14 cellular contexts compared by ENCODE assay signal in the genomic region with DNA sequence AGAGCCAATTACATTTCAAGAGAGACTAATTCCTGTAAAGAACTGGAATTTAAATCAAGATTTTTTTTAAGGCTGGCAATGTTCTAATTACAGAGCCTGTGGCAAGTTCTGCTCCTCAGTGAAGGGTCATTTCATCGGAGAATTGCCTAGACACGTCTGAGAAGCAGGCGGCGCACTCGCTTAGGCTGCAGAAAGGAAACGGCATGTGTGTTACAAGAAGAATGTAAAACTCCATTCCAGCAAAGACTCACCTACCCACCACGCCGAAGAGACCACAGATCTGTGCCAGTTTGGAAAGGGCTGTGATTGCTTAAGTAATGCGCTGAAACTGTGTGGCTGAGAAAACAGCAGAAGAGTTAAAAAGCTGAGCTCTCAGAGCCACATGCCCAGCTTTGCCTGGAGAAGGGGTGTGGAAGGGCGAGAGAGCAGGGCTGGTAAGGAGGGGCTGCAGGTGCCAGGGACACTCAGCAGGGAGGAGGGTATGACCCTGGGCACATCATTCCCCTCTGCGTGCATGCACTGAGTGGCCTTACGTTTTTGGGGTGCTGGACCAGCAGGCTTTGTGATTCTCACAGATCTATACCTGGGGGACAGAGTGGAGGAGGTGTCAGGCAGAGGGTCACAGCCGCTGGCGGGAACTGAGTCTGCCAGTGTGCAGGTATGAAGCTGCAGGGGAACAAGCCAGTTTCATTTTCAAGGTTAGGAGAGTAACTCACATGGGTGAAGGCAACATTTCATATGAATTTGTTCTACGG. TPM values are rescaled to one million over a fixed set of nuclear protein-coding genes. Genes with fewer than 3 reads are reported as not detected.
DNase-seq lines count a peak whose midpoint lies in the region; ATAC-seq, FAIRE-seq and TF ChIP-seq lines count a peak whose summit lies in the region.
"Had no signal": no experiment of that assay in that cellular context is flagged by ENCODE, and none has a peak within 500 bp of the region (broad histone marks: within the 10 kb centered on the region; RNA-seq: fewer than 3 reads in every experiment).

No MANE protein-coding gene starts in this region.

- RAD21 ChIA-PET in GM12878 (lab: Charles Lee; ENCODE audit: unreplicated experiment), result interaction anchor here (0.5 to 1.6 kb wide), 5 partner anchors 8 to 167 kb away, joined by 3 to 4 read pairs (median 3); no protein-coding TSS in a partner anchor

- peaks cover 2% of the 10 kb centered on the region for H3K79me1 ChIP-seq in trophoblast cell (ENCODE audit: low read length)

- SMC1A ChIA-PET in GM12878 (lab: Charles Lee; ENCODE audit: uncharacterized antibody, unreplicated experiment), result interaction anchor here (0.6 to 2.2 kb wide), 8 partner anchors 8 to 338 kb away, joined by 3 to 10 read pairs (median 4); partner anchors contain the start of gene SHB

- H3K27ac Mint-ChIP-seq in GM23338, result peak overlapping the region; percentile 58; the same call in 1 of the 2 replicates

- H3K4me1 ChIP-seq in GM23338 (ENCODE audit: insufficient read depth) (peaks cover 9% of the 10 kb centered on the region), GM12878 (ENCODE audit: control insufficient read depth, insufficient read depth, low read length) (no peaks in the 10 kb centered on the region; the same call in 1 of the 2 replicates), heart left ventricle (peaks cover 0 to 41% (median 19%) of the 10 kb centered on the region in 12 donors), trophoblast cell (ENCODE audit: control insufficient read depth in 1 of 2, insufficient read depth in 2 of 2, low read length in 2 of 2) (peaks cover 18 to 26% of the 10 kb centered on the region in 2 experiments)

- no peak overlapping the region for H2BK5ac ChIP-seq in trophoblast cell (ENCODE audit: low read depth, low read length, poor library complexity)

- CTCF ChIA-PET in GM12878 (lab: Yijun Ruan, JAX), result interaction anchor here (1.3 to 2.1 kb wide), 4 partner anchors 8 to 342 kb away, joined by 3 to 15 read pairs (median 5); partner anchors contain the start of gene SHB

- peak overlapping the region; percentile 12 for H2BK120ac ChIP-seq in trophoblast cell (ENCODE audit: insufficient read depth, low read length, poor library complexity)

- H2BK12ac ChIP-seq in trophoblast cell (ENCODE audit: low read length), result peak overlapping the region; percentile 50

- H2AK5ac ChIP-seq in trophoblast cell (ENCODE audit: low read length), result no peak overlapping the region

- peak overlapping the region; percentile 10 for H3K14ac ChIP-seq in trophoblast cell (ENCODE audit: low read length)

- TF ChIP-seq RAD21 in GM12878 (IDR thresholded peaks at IDR 0.05; ENCODE audit: insufficient read depth, low read depth, low read length), result no peak

- H4K8ac ChIP-seq in trophoblast cell (ENCODE audit: low read depth, low read length), result no peak overlapping the region

- H4K20me1 ChIP-seq in GM23338 (replicated peaks; ENCODE audit: insufficient read depth) (no peaks in the 10 kb centered on the region), GM12878 (ENCODE audit: control insufficient read depth, insufficient read depth) (no peaks in the 10 kb centered on the region)

- no peaks in the 10 kb centered on the region for H3K9me3 Mint-ChIP-seq in GM23338

- BruUV-seq in GM12878 (replicated peaks; lab: Mats Ljungman, UMichigan), result no TSS peak

- H4K91ac ChIP-seq in trophoblast cell (ENCODE audit: low read depth, low read length), result peak overlapping the region; percentile 15

- no peaks in the 10 kb centered on the region for H3K36me3 ChIP-seq in GM23338 (ENCODE audit: insufficient read depth)
- H3K36me3 ChIP-seq in GM12878 (ENCODE audit: control insufficient read depth in 2 of 2, insufficient read depth in 2 of 2, low read length in 1 of 2), result no peaks in the 10 kb centered on the region
- H3K36me3 ChIP-seq in heart left ventricle, result peaks cover 0 to 19% (median 4%) of the 10 kb centered on the region in 9 donors
- H3K36me3 ChIP-seq in trophoblast cell (ENCODE audit: control insufficient read depth in 1 of 2, insufficient read depth in 2 of 2, low read length in 2 of 2), result peaks cover 50 to 59% of the 10 kb centered on the region in 2 experiments

- no peak overlapping the region for H3K4ac ChIP-seq in trophoblast cell (ENCODE audit: low read depth, low read length)

- peaks cover 51% of the 10 kb centered on the region for H3K4me1 Mint-ChIP-seq in GM23338

- FAIRE-seq in GM12878 (lab: Jason Lieb, UNC), result no peak
- FAIRE-seq: GM12892 had no signal

- H3K79me2 ChIP-seq in GM23338 (replicated peaks; ENCODE audit: insufficient read depth), result no peaks in the 10 kb centered on the region
- H3K79me2 ChIP-seq in GM12878 (ENCODE audit: control insufficient read depth, insufficient read depth, low read length), result no peaks in the 10 kb centered on the region
- H3K79me2 ChIP-seq in trophoblast cell (ENCODE audit: control insufficient read depth, insufficient read depth, low read length, poor library complexity), result no peaks in the 10 kb centered on the region

- POLR2A ChIA-PET in GM12878 (lab: Charles Lee), result interaction anchor here (0.5 to 0.8 kb wide), 3 partner anchors 12 to 398 kb away, joined by 3 to 4 read pairs (median 3); no protein-coding TSS in a partner anchor

- H3K27ac ChIP-seq in GM23338 (ENCODE audit: low read depth), result no peak overlapping the region
- no peak overlapping the region for H3K27ac ChIP-seq in GM12878 (ENCODE audit: control insufficient read depth, insufficient read depth)
- H3K27ac ChIP-seq in heart left ventricle, result peak overlapping the region in 7 of 12 donors; percentile 23 to 74 (median 54)
- no peak overlapping the region for H3K27ac ChIP-seq in trophoblast cell (ENCODE audit: low read depth, low read length)
- H3K27ac ChIP-seq: VCaP had no signal

- H3K36me3 Mint-ChIP-seq in GM23338 (ENCODE audit: low read depth), result no peaks in the 10 kb centered on the region; the same call in 2 of the 3 replicates

- no peak overlapping the region for H3K4me3 ChIP-seq in GM23338
- H3K4me3 ChIP-seq in GM12878, result no peak overlapping the region
- H3K4me3 ChIP-seq in heart left ventricle, result no peak overlapping the region
- no peak overlapping the region for H3K4me3 ChIP-seq in trophoblast cell (ENCODE audit: low read depth, low read length)
- H3K4me3 ChIP-seq: HAP-1 had no signal

- WGBS in GM12878 (ENCODE audit: insufficient coverage, insufficient replicate concordance, low lambda C conversion rate, missing lambda C conversion rate), result 44% methylated on average over 15 of the region's 15 CpGs
- 79 to 87% (median 80%) methylated on average over 15 of the region's 15 CpGs for WGBS in heart left ventricle, 4 donors
- WGBS in trophoblast cell (ENCODE audit: extremely low coverage, insufficient coverage, insufficient read length), result no CpG with 5 or more reads among the region's 15 CpGs

- intact Hi-C loops in GM12878 (cut with micrococcal nuclease; ENCODE audit: unreplicated experiment) (no loop called here), heart left ventricle (cut with DNase I) (loop anchor here in 4 of 10 donors (5.0 to 10.0 kb wide), 5 partner anchors 41 to 146 kb away; partner anchors contain the start of gene SHB (in 1 of the 4))

- no peak overlapping the region for H3K4me2 ChIP-seq in GM23338
- H3K4me2 ChIP-seq in GM12878 (ENCODE audit: control insufficient read depth, insufficient read depth), result no peak overlapping the region
- no peak overlapping the region for H3K4me2 ChIP-seq in trophoblast cell (ENCODE audit: low read length)

- H2AFZ ChIP-seq in GM23338, result no peak overlapping the region
- H2AFZ ChIP-seq in GM12878 (ENCODE audit: control insufficient read depth, low read depth, low read length), result no peak overlapping the region
- no peak overlapping the region for H2AFZ ChIP-seq in trophoblast cell (ENCODE audit: insufficient read depth, low read length, poor library complexity)

- no peak for TF ChIP-seq CTCF in GM23338 (conservative IDR thresholded peaks at IDR 0.05; ENCODE audit: low read depth in 2 of 2)
- TF ChIP-seq CTCF in GM12878 (IDR thresholded peaks at IDR 0.05 in 2 of 3, conservative IDR thresholded peaks at IDR 0.05 in 1 of 3; ENCODE audit: control insufficient read depth in 2 of 3, extremely low read depth in 1 of 3, insufficient read depth in 1 of 3, low read depth in 3 of 3, low read length in 3 of 3), result no peak
- no peak for TF ChIP-seq CTCF in heart left ventricle (IDR thresholded peaks at IDR 0.05)

- H3K9me3 ChIP-seq in GM12878 (replicated peaks; ENCODE audit: control insufficient read depth, insufficient read depth, low read length) (no peaks in the 10 kb centered on the region), heart left ventricle (no peaks in the 10 kb centered on the region), trophoblast cell (ENCODE audit: insufficient read depth, low read depth, low read length) (no peaks in the 10 kb centered on the region)
- H3K9me3 ChIP-seq: HAP-1 had no signal

- no peak overlapping the region for H3K23ac ChIP-seq in trophoblast cell (ENCODE audit: low read length)

- H3K27me3 ChIP-seq in GM23338 (ENCODE audit: insufficient read depth) (no peaks in the 10 kb centered on the region), GM12878 (replicated peaks in 1 of 2; ENCODE audit: control insufficient read depth in 2 of 2, insufficient read depth in 2 of 2, low read length in 1 of 2) (no peaks in the 10 kb centered on the region), heart left ventricle (no peaks in the 10 kb centered on the region), trophoblast cell (ENCODE audit: insufficient read depth, low read length) (no peaks in the 10 kb centered on the region)

- no peaks in the 10 kb centered on the region for H3K9me2 ChIP-seq in GM23338 (ENCODE audit: insufficient read depth)

- H3K18ac ChIP-seq in trophoblast cell (ENCODE audit: low read length), result peak overlapping the region; percentile 40

- TF ChIP-seq EP300 in GM12878 (IDR thresholded peaks at IDR 0.05; ENCODE audit: borderline replicate concordance in 1 of 2, control insufficient read depth in 1 of 2, low read depth in 2 of 2, low read length in 2 of 2), result no peak

- H3K27me3 Mint-ChIP-seq in GM23338 (ENCODE audit: insufficient read depth, low read depth, poor library complexity), result peaks cover 11% of the 10 kb centered on the region

- DNase-seq in GM23338 (ENCODE audit: low spot score), result no peak
- DNase-seq in GM12878 (ENCODE audit: low read depth, low spot score), result no peak
- no peak for DNase-seq in heart left ventricle
- DNase-seq in trophoblast cell, result peak; percentile 60 to 66
- no peak for DNase-seq in LoVo (ENCODE audit: low spot score)
- DNase-seq in cerebellar cortex (ENCODE audit: low spot score), result no peak
- DNase-seq: DND-41; NCI-H1048; stimulated activated CD8-positive, alpha-beta memory T cell treated with anti-CD3 and anti-CD28 coated beads, Interleukin-4, amount 100 ng/mL, for 48 hours had no signal

- H3K9ac ChIP-seq in GM12878 (ENCODE audit: control insufficient read depth, insufficient read depth, low read length) (no peak overlapping the region), trophoblast cell (ENCODE audit: low read length) (no peak overlapping the region)

- TF ChIP-seq POLR2A in GM12878 (IDR thresholded peaks at IDR 0.05; ENCODE audit: low read depth, low read length), result no peak
- no peak for TF ChIP-seq POLR2A in heart left ventricle (IDR thresholded peaks at IDR 0.05)

- no peak overlapping the region for H4K12ac ChIP-seq in trophoblast cell (ENCODE audit: low read depth, low read length)

- in situ Hi-C loops in GM12878 (cut with MboI), result loop anchor here (25.0 kb wide), 1 partner anchor 766 kb away; no protein-coding TSS in a partner anchor

- no peaks in the 10 kb centered on the region for H3F3A ChIP-seq in GM23338 (replicated peaks; ENCODE audit: low read depth)

- H3K4me3 Mint-ChIP-seq in GM23338, result no peak overlapping the region

- no peak for ATAC-seq in GM23338
- ATAC-seq in GM12878, result peak; percentile 33
- ATAC-seq in heart left ventricle, result peak in 2 of 4 donors; percentile 4
- no peak for ATAC-seq in HG03439 (IDR thresholded peaks at IDR 0.05; ENCODE audit: unreplicated experiment)
- ATAC-seq in GM18520 (IDR thresholded peaks at IDR 0.05; ENCODE audit: unreplicated experiment), result no peak

RNA-seq across cellular contexts. Expression of gene SLC25A51, which starts 17.8 kb away (rescaled TPM):
- total RNA-seq in GM23338 (2014; rRNA removed; shearing (Covaris generic)), result 16.8 and 22.0 TPM in 2 replicates
- polyA plus RNA-seq in GM23338 (2016; fragmentation: Nextera tagmentation; extraction: Ambion mirVana) (5.3 and 5.8 TPM in 2 replicates), GM12878 (2011; rRNA removed) (25.3 and 25.5 TPM in 2 replicates), GM12878 (2014; fragmentation: Illumina TruSeq; extraction: Trizol) (11.7 and 13.8 TPM in 2 replicates), GM12878 (2014; fragmentation: Nextera tagmentation; extraction: Ambion mirVana) (1 to 10 TPM; 3.8 to 6.1 TPM), GM12878 (2014; rRNA removed) (11.2 and 12.7 TPM in 2 replicates), GM12878 (2016; fragmentation: Nextera tagmentation; extraction: Ambion mirVana) (10 to 100 TPM; 10.8 to 11.2 TPM), heart left ventricle (10 to 100 TPM in 1 of 2 donors, 1 to 10 TPM in 1; 8.6 to 16.1 TPM)
- total RNA-seq in GM12878 (2013; cell fraction: nucleolus; rRNA removed), result 44.6 and 50.8 TPM in 2 replicates
- total RNA-seq in GM12878 (2014; rRNA removed) (29.2 and 29.3 TPM in 2 replicates), GM12878 (2014; rRNA removed; fragmentation: Illumina TruSeq; extraction: Trizol) (27.5 and 27.7 TPM in 2 replicates), GM12878 (2021) (23.9 and 24.2 TPM in 2 replicates), heart left ventricle (10 to 100 TPM; 18.9 to 27.6 (median 22.9) TPM)
- 10.3 TPM for polyA plus RNA-seq in GM12878 (2011; ENCODE audit: low read depth)
- 19.1 and 20.3 TPM in 2 replicates for polyA plus RNA-seq in GM12878 (2011; cell fraction: cytosol; rRNA removed)
- polyA plus RNA-seq in GM12878 (2011; cell fraction: nucleus; rRNA removed), result 13.1 and 14.7 TPM in 2 replicates
- polyA plus RNA-seq in GM12878 (2012), result 7.9 and 9.2 TPM in 2 replicates
- 69.3 and 75.2 TPM in 2 replicates for polyA minus RNA-seq in GM12878 (2011; rRNA and poly(A)+ RNA removed)
- polyA minus RNA-seq in GM12878 (2011; cell fraction: cytosol; rRNA and poly(A)+ RNA removed), result 17.4 and 20.7 TPM in 2 replicates
- 14.7 and 25.9 TPM in 2 replicates for polyA minus RNA-seq in GM12878 (2011; cell fraction: nucleus; rRNA and poly(A)+ RNA removed)
- 12.2 and 12.4 TPM in 2 replicates for polyA plus RNA-seq in trophoblast cell (2013)

Comparison
In these comparisons a context has a peak if more than half of its experiments do, and no peak if none do; other contexts are left out.
1. DNase-seq: peak in trophoblast cell (2 of 2); none in GM23338 (single experiment), GM12878 (single experiment), heart left ventricle (0 of 5), LoVo (single experiment) and cerebellar cortex (single experiment).
2. H3K27ac ChIP-seq: peak in heart left ventricle (7 of 12); none in GM23338 (single experiment), GM12878 (single experiment) and trophoblast cell (single experiment).